22 cellular contexts compared by ENCODE assay signal in the genomic region with DNA sequence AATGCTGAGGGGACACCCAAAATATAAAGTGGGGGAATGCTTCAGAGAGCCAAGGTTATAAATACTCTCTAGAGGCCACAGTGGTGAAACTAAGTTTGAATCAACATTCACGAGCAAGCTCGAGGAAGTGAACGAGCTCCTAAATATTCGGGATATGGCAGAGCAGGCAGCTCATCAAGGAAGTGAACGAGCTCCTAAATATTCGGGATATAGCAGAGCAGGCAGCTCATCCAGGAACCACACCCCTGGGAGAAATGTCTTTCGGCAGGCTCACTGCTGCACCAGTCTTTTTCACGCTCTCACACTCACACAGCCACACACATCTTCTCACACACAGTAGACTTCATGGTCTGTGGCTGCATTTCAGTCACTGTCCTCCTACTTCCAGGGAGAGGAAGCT.
DNase-seq lines count a peak whose midpoint lies in the region; ATAC-seq and TF ChIP-seq lines count a peak whose summit lies in the region.
"Had no signal": no experiment of that assay in that cellular context is flagged by ENCODE, and none has a peak within 500 bp of the region (broad histone marks: within the 10 kb centered on the region; RNA-seq: fewer than 3 reads in every experiment).

No MANE protein-coding gene starts in this region.

- H3K79me2 ChIP-seq in fibroblast of lung (ENCODE audit: control insufficient read depth, insufficient read depth, low read length) (no peaks in the 10 kb centered on the region), smooth muscle cell (ENCODE audit: low read depth) (no peaks in the 10 kb centered on the region)
- H3K79me2 ChIP-seq: hepatocyte had no signal

- ATAC-seq in GM21717 (IDR thresholded peaks at IDR 0.05; ENCODE audit: unreplicated experiment) = no peak
- no peak for ATAC-seq in HG02623 (IDR thresholded peaks at IDR 0.05; ENCODE audit: unreplicated experiment)
- ATAC-seq: naive thymus-derived CD4-positive, alpha-beta T cell; pancreas; right cardiac atrium had no signal

- no peaks in the 10 kb centered on the region for H3K27me3 ChIP-seq in fibroblast of lung (ENCODE audit: control insufficient read depth, insufficient read depth, low read length)
- no peaks in the 10 kb centered on the region for H3K27me3 ChIP-seq in smooth muscle cell (ENCODE audit: low read depth)
- H3K27me3 ChIP-seq: hepatocyte had no signal

- DNase-seq in EL = peak; percentile 79
- peak; percentile 3 for DNase-seq in LHCN-M2 (ENCODE audit: low read depth)
- peak in 1 of 2 donors; percentile 78 for DNase-seq in fibroblast of lung (ENCODE audit: low read depth in 2 of 2)
- no peak for DNase-seq in smooth muscle cell (lab: John Stamatoyannopoulos, UW; ENCODE audit: unreplicated experiment)
- no peak for DNase-seq in globus pallidus (ENCODE audit: low spot score)
- no peak for DNase-seq in mesenteric fat pad (ENCODE audit: low spot score)
- DNase-seq: activated CD4-positive, alpha-beta T cell treated with anti-CD3 and anti-CD28 coated beads for 48 hours; activated naive CD8-positive, alpha-beta T cell treated with anti-CD3 and anti-CD28 coated beads for 36 hours; CD4-positive, CD25-positive, alpha-beta regulatory T cell; DMS153; naive thymus-derived CD4-positive, alpha-beta T cell; NCI-H1694; NCI-H2171 treated with DMSO at 0.1 percent for 48 hours; NCI-H69; pancreas; right cardiac atrium; Right ventricle myocardium superior; T-helper 1 cell had no signal

- H3K9me3 ChIP-seq in fibroblast of lung (ENCODE audit: control insufficient read depth, insufficient read depth, low read depth, low read length) (no peaks in the 10 kb centered on the region), smooth muscle cell (replicated peaks; ENCODE audit: low read depth) (no peaks in the 10 kb centered on the region)
- H3K9me3 ChIP-seq: pancreas had no signal

- H3K4me3 ChIP-seq in fibroblast of lung (replicated peaks in 1 of 4; ENCODE audit: control extremely low read depth in 1 of 4, insufficient read depth in 1 of 4, low read depth in 3 of 4, low read length in 4 of 4) (no peak overlapping the region), smooth muscle cell (no peak overlapping the region)
- H3K4me3 ChIP-seq: hepatocyte, pancreas had no signal

- TF ChIP-seq CTCF in fibroblast of lung (conservative IDR thresholded peaks at IDR 0.05 in 1 of 2, IDR thresholded peaks at IDR 0.05 in 1 of 2; ENCODE audit: low read depth in 1 of 2, low read length in 2 of 2) (no peak), smooth muscle cell (IDR thresholded peaks at IDR 0.05; ENCODE audit: borderline replicate concordance, insufficient read depth, poor library complexity, severe bottlenecking) (no peak)

- WGBS in smooth muscle cell (ENCODE audit: low lambda C conversion rate) = 55% methylated on average over 8 of the region's 8 CpGs

- H3K4me2 ChIP-seq in fibroblast of lung (ENCODE audit: extremely low read depth, insufficient read depth, low read length) (peak overlapping the region; percentile 3), smooth muscle cell (peak overlapping the region; percentile 22)
- H3K4me2 ChIP-seq: hepatocyte had no signal

- H3K36me3 ChIP-seq in fibroblast of lung (ENCODE audit: control insufficient read depth, insufficient read depth, low read length) (no peaks in the 10 kb centered on the region), smooth muscle cell (ENCODE audit: low read depth) (no peaks in the 10 kb centered on the region)
- H3K36me3 ChIP-seq: pancreas had no signal

- H3K4me1 ChIP-seq in fibroblast of lung (ENCODE audit: control insufficient read depth, extremely low read depth, insufficient read depth, low read length) (peaks cover 6% of the 10 kb centered on the region), smooth muscle cell (ENCODE audit: low read depth) (no peaks in the 10 kb centered on the region)
- H3K4me1 ChIP-seq: pancreas had no signal

- H3K27ac ChIP-seq in fibroblast of lung (ENCODE audit: insufficient read depth, low read length) (no peak overlapping the region), smooth muscle cell (ENCODE audit: low read depth) (no peak overlapping the region)
- H3K27ac ChIP-seq: hepatocyte, HL-60, pancreas had no signal

- peak overlapping the region; percentile 82 for H2AFZ ChIP-seq in fibroblast of lung (ENCODE audit: low read length)
- H2AFZ ChIP-seq in smooth muscle cell (ENCODE audit: low read depth) = peak overlapping the region; percentile 43
- H2AFZ ChIP-seq: hepatocyte had no signal

- no peak overlapping the region for H3K9ac ChIP-seq in fibroblast of lung (ENCODE audit: insufficient read depth, low read length)
- no peak overlapping the region for H3K9ac ChIP-seq in smooth muscle cell (ENCODE audit: low read depth)

- H4K20me1 ChIP-seq in fibroblast of lung (ENCODE audit: control insufficient read depth, extremely low read depth, insufficient read depth, low read length) (no peaks in the 10 kb centered on the region), smooth muscle cell (ENCODE audit: low read depth) (no peaks in the 10 kb centered on the region)

- no peaks in the 10 kb centered on the region for H3F3A ChIP-seq in smooth muscle cell (ENCODE audit: low read depth)

Comparison
In these comparisons a context has a peak if more than half of its experiments do, and no peak if none do; other contexts are left out.
1. DNase-seq: peak in EL (single experiment) and LHCN-M2 (single experiment); none in smooth muscle cell (single experiment), globus pallidus (single experiment) and mesenteric fat pad (single experiment).